In genomic region chr15:31267161-31268107, GRCh38 we compare ENCODE assay signal across 10 cellular contexts. TPM values are rescaled to one million over a fixed set of nuclear protein-coding genes. Genes with fewer than 3 reads are reported as not detected.
A peak's percentile ranks its signal among the peaks of the same experiment; 100 is the strongest.
DNase-seq lines count a peak whose midpoint lies in the region; ATAC-seq and TF ChIP-seq lines count a peak whose summit lies in the region.
"Had no signal": no experiment of that assay in that cellular context is flagged by ENCODE, and none has a peak within 500 bp of the region (broad histone marks: within the 10 kb centered on the region; RNA-seq: fewer than 3 reads in every experiment).

No MANE protein-coding gene starts in this region.

- in situ Hi-C loops in GM13977 (cut with MboI; ENCODE audit: low pct_unique_long_range_greater_than_20kb, low sequenced_read_pairs, unreplicated experiment) (no loop called here), G401 (cut with HindIII; ENCODE audit: low sequenced_read_pairs) (no loop called here)

- no peaks in the 10 kb centered on the region for H3K9me3 ChIP-seq in Peyer's patch

- TF ChIP-seq POLR2A in Peyer's patch (IDR thresholded peaks at IDR 0.05), result no peak

- H3K9me3 Mint-ChIP-seq in glutamatergic neuron (ENCODE audit: unreplicated experiment), result peaks cover 8% of the 10 kb centered on the region
- no peaks in the 10 kb centered on the region for H3K9me3 Mint-ChIP-seq in stimulated activated memory B cell treated with anti-CD40 and anti-IgM and Interleukin-4, amounts not matched to agents 10 μg/mL and 1 μg/mL and 100 μg/mL, for 72 hours

- H3K4me1 Mint-ChIP-seq in glutamatergic neuron (ENCODE audit: low read depth, unreplicated experiment), result peaks cover 20% of the 10 kb centered on the region
- H3K4me1 Mint-ChIP-seq in stimulated activated memory B cell treated with anti-CD40 and anti-IgM and Interleukin-4, amounts not matched to agents 10 μg/mL and 1 μg/mL and 100 μg/mL, for 72 hours, result peaks cover 72% of the 10 kb centered on the region

- TF ChIP-seq CTCF in Peyer's patch (IDR thresholded peaks at IDR 0.05), result no peak
- TF ChIP-seq CTCF in glutamatergic neuron (IDR thresholded peaks at IDR 0.05; ENCODE audit: partially characterized antibody, unreplicated experiment), result no peak
- no peak for TF ChIP-seq CTCF in GM13977 (IDR thresholded peaks at IDR 0.05; ENCODE audit: extremely low read depth, insufficient read depth, missing control alignments)

- no peaks in the 10 kb centered on the region for H3K36me3 Mint-ChIP-seq in glutamatergic neuron (ENCODE audit: unreplicated experiment)
- no peaks in the 10 kb centered on the region for H3K36me3 Mint-ChIP-seq in stimulated activated memory B cell treated with anti-CD40 and anti-IgM and Interleukin-4, amounts not matched to agents 10 μg/mL and 1 μg/mL and 100 μg/mL, for 72 hours

- peaks cover 10% of the 10 kb centered on the region for H3K27me3 Mint-ChIP-seq in glutamatergic neuron (ENCODE audit: unreplicated experiment)
- H3K27me3 Mint-ChIP-seq in stimulated activated memory B cell treated with anti-CD40 and anti-IgM and Interleukin-4, amounts not matched to agents 10 μg/mL and 1 μg/mL and 100 μg/mL, for 72 hours, result no peaks in the 10 kb centered on the region

- peak overlapping the region; percentile 67 to 92 (median 86) for H3K27ac ChIP-seq in Peyer's patch

- no peak for ATAC-seq in stimulated activated memory B cell treated with anti-CD40 and anti-IgM and Interleukin-4, amounts not matched to agents 10 μg/mL and 1 μg/mL and 100 μg/mL, for 72 hours

- peak overlapping the region; percentile 34 for H3K4me3 Mint-ChIP-seq in glutamatergic neuron (ENCODE audit: unreplicated experiment)
- H3K4me3 Mint-ChIP-seq in stimulated activated memory B cell treated with anti-CD40 and anti-IgM and Interleukin-4, amounts not matched to agents 10 μg/mL and 1 μg/mL and 100 μg/mL, for 72 hours, result no peak overlapping the region

- H3K4me3 ChIP-seq in Peyer's patch, result no peak overlapping the region

- peaks cover 20 to 57% (median 47%) of the 10 kb centered on the region in 4 donors for H3K4me1 ChIP-seq in Peyer's patch

- H3K27me3 ChIP-seq in Peyer's patch, result no peaks in the 10 kb centered on the region

- DNase-seq in activated CD4-positive, alpha-beta T cell treated with anti-CD3 and anti-CD28 coated beads for 1 hour, result peak; percentile 5
- DNase-seq in activated CD4-positive, alpha-beta T cell treated with anti-CD3 and anti-CD28 coated beads, Interleukin-2, amount 50 U/mL, for 1 hour, result no peak
- DNase-seq in Peyer's patch (peak in 2 of 3 donors; percentile 16 to 44), glutamatergic neuron (no peak), GM13977 (ENCODE audit: low spot score) (no peak), NCI-H226 (no peak), G401 (ENCODE audit: low spot score) (no peak)
- DNase-seq: ACHN, NCI-H187 treated with DMSO at 0.1 percent for 48 hours had no signal

- no peaks in the 10 kb centered on the region for H3K36me3 ChIP-seq in Peyer's patch

- peak overlapping the region; percentile 49 for H3K27ac Mint-ChIP-seq in glutamatergic neuron (ENCODE audit: unreplicated experiment)
- H3K27ac Mint-ChIP-seq in stimulated activated memory B cell treated with anti-CD40 and anti-IgM and Interleukin-4, amounts not matched to agents 10 μg/mL and 1 μg/mL and 100 μg/mL, for 72 hours, result peak overlapping the region; percentile 97

RNA-seq across cellular contexts. Expression of gene KLF13, which starts 59.2 kb away (rescaled TPM):
- total RNA-seq in Peyer's patch, result 10 to 100 TPM; 51.2 to 80.4 (median 75.6) TPM
- total RNA-seq in glutamatergic neuron (ENCODE audit: unreplicated experiment), result 141 TPM
- 7.6 and 14.2 TPM in 2 replicates for total RNA-seq in G401 (2014; rRNA removed; shearing (Covaris generic))

Comparison
In these comparisons a context has a peak if more than half of its experiments do, and no peak if none do; other contexts are left out.
1. DNase-seq: peak in activated CD4-positive, alpha-beta T cell treated with anti-CD3 and anti-CD28 coated beads for 1 hour (single experiment) and Peyer's patch (2 of 3); none in activated CD4-positive, alpha-beta T cell treated with anti-CD3 and anti-CD28 coated beads, Interleukin-2, amount 50 U/mL, for 1 hour (single experiment), glutamatergic neuron (single experiment), GM13977 (single experiment), NCI-H226 (single experiment) and G401 (single experiment).